Comparison of ENCODE assay signal across 29 cellular contexts in the genomic region with DNA sequence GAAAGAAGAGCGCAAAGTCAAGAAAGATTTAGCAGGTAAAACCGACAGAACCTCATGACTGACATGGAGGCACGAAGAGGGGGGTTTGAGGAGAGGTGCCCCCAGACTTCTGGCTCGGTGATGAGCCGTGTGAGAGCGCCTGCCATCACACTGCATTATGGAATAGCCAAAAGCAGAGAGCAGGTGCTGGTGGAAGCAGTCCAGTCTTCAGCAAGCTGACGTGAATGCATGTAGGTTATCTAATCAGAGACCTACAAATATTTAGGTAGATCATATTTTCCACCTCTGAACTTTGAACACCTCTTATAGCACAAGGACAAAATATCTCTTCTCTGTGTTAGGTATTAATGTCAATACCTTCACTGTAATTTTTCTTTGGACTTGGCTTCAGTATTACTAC.
"Had no signal": no experiment of that assay in that cellular context is flagged by ENCODE, and none has a peak within 500 bp of the region (broad histone marks: within the 10 kb centered on the region; RNA-seq: fewer than 3 reads in every experiment).

No MANE protein-coding gene starts in this region.

- DNase-seq: activated CD4-positive, alpha-beta memory T cell treated with anti-CD3 and anti-CD28 coated beads, Interleukin-2, amount 10 ng/mL, durations not matched to agents 7 days and 5 days; activated CD4-positive, alpha-beta T cell treated with anti-CD3 and anti-CD28 coated beads for 1 hour; activated CD4-positive, alpha-beta T cell treated with anti-CD3 and anti-CD28 coated beads for 4 hours; activated CD4-positive, alpha-beta T cell treated with anti-CD3 and anti-CD28 coated beads, Interleukin-2, amount 10 ng/mL, durations not matched to agents 7 days and 5 days; activated CD4-positive, alpha-beta T cell treated with anti-CD3 and anti-CD28 coated beads, Interleukin-2, amount 50 U/mL, for 4 hours; activated CD8-positive, alpha-beta memory T cell treated with anti-CD3 and anti-CD28 coated beads, Interleukin-2, amount 50 U/mL, for 48 hours; activated effector memory CD4-positive, alpha-beta T cell treated with Interleukin-2 at 50 U/mL for 16 hours; activated gamma-delta T cell treated with Interleukin-2 at 50 U/mL for 16 hours; activated naive CD4-positive, alpha-beta T cell treated with anti-CD3 and anti-CD28 coated beads, Interleukin-2, amount 50 U/mL, for 16 hours; activated naive CD4-positive, alpha-beta T cell treated with Interleukin-2 at 50 U/mL for 16 hours; activated T-cell treated with anti-CD3 and anti-CD28 coated beads for 4 hours; activated T-cell treated with anti-CD3 and anti-CD28 coated beads, Interleukin-2, amount 50 U/mL, for 24 hours; activated T-cell treated with anti-CD3 and anti-CD28 coated beads, Interleukin-2, amount 50 U/mL, for 72 hours; amniotic stem cell; anterior cingulate cortex; central memory CD4-positive, alpha-beta T cell; effector memory CD4-positive, alpha-beta T cell; endodermal cell; foreskin fibroblast; head of caudate nucleus; T-helper 2 cell had no signal

- H3K4me3 Mint-ChIP-seq: activated CD4-positive, alpha-beta memory T cell treated with anti-CD3 and anti-CD28 coated beads, Interleukin-2, amount 10 ng/mL, durations not matched to agents 7 days and 5 days; activated CD4-positive, alpha-beta T cell treated with anti-CD3 and anti-CD28 coated beads, Interleukin-2, amount 10 ng/mL, durations not matched to agents 7 days and 5 days; activated naive CD8-positive, alpha-beta T cell; activated T-cell treated with anti-CD3 and anti-CD28 coated beads, Interleukin-2, amount 50 U/mL, for 24 hours; activated T-cell treated with anti-CD3 and anti-CD28 coated beads, Interleukin-2, amount 50 U/mL, for 72 hours; dendritic cell treated with granulocyte-macrophage colony-stimulating factor and Interleukin-4, amounts not matched to agents 40 ng/mL and 50 ng/mL, for 4 days; endodermal cell had no signal

- H3K27me3 ChIP-seq: body of pancreas, cardiac muscle cell, dorsolateral prefrontal cortex had no signal

- FAIRE-seq: frontal cortex had no signal

- ATAC-seq: activated T-cell treated with anti-CD3 and anti-CD28 coated beads, Interleukin-2, amount 50 U/mL, for 72 hours; body of pancreas; esophagus mucosa had no signal

- H3K27me3 Mint-ChIP-seq: activated CD4-positive, alpha-beta memory T cell treated with anti-CD3 and anti-CD28 coated beads, Interleukin-2, amount 10 ng/mL, durations not matched to agents 7 days and 5 days; activated CD4-positive, alpha-beta T cell treated with anti-CD3 and anti-CD28 coated beads, Interleukin-2, amount 10 ng/mL, durations not matched to agents 7 days and 5 days; activated naive CD8-positive, alpha-beta T cell; activated T-cell treated with anti-CD3 and anti-CD28 coated beads, Interleukin-2, amount 50 U/mL, for 24 hours; dendritic cell treated with granulocyte-macrophage colony-stimulating factor and Interleukin-4, amounts not matched to agents 40 ng/mL and 50 ng/mL, for 4 days had no signal

- H3K9me3 Mint-ChIP-seq: activated CD4-positive, alpha-beta memory T cell treated with anti-CD3 and anti-CD28 coated beads, Interleukin-2, amount 10 ng/mL, durations not matched to agents 7 days and 5 days; activated CD4-positive, alpha-beta T cell treated with anti-CD3 and anti-CD28 coated beads, Interleukin-2, amount 10 ng/mL, durations not matched to agents 7 days and 5 days; activated T-cell treated with anti-CD3 and anti-CD28 coated beads, Interleukin-2, amount 50 U/mL, for 24 hours; dendritic cell treated with granulocyte-macrophage colony-stimulating factor and Interleukin-4, amounts not matched to agents 40 ng/mL and 50 ng/mL, for 4 days had no signal

- H3K27ac Mint-ChIP-seq: activated CD4-positive, alpha-beta memory T cell treated with anti-CD3 and anti-CD28 coated beads, Interleukin-2, amount 10 ng/mL, durations not matched to agents 7 days and 5 days; activated CD4-positive, alpha-beta T cell treated with anti-CD3 and anti-CD28 coated beads, Interleukin-2, amount 10 ng/mL, durations not matched to agents 7 days and 5 days; activated naive CD8-positive, alpha-beta T cell; activated T-cell treated with anti-CD3 and anti-CD28 coated beads, Interleukin-2, amount 50 U/mL, for 24 hours; activated T-cell treated with anti-CD3 and anti-CD28 coated beads, Interleukin-2, amount 50 U/mL, for 72 hours; dendritic cell treated with granulocyte-macrophage colony-stimulating factor and Interleukin-4, amounts not matched to agents 40 ng/mL and 50 ng/mL, for 4 days had no signal

- H3K4me3 ChIP-seq: body of pancreas, cardiac muscle cell, coronary artery, dorsolateral prefrontal cortex had no signal

- H3K36me3 ChIP-seq: cardiac muscle cell had no signal
